In genomic region chr6:28489366-28490190, GRCh38 we compare ENCODE assay signal across 8 cellular contexts. TPM values are rescaled to one million over a fixed set of nuclear protein-coding genes. Genes with fewer than 3 reads are reported as not detected.
A peak's percentile ranks its signal among the peaks of the same experiment; 100 is the strongest.
DNase-seq lines count a peak whose midpoint lies in the region; ATAC-seq and TF ChIP-seq lines count a peak whose summit lies in the region.

No MANE protein-coding gene starts in this region.

- CTCF ChIA-PET in activated CD8-positive, alpha-beta T cell treated with anti-CD3 and anti-CD28 coated beads, Interleukin-2, amount 10 ng/mL, durations not matched to agents 7 days and 5 days (lab: Charles Lee), result interaction anchor here (0.8 to 1.5 kb wide), 2 partner anchors 16 to 195 kb away, joined by 3 read pairs; no protein-coding TSS in a partner anchor

- peaks cover 48% of the 10 kb centered on the region for H3K27me3 Mint-ChIP-seq in activated CD8-positive, alpha-beta T cell treated with anti-CD3 and anti-CD28 coated beads, Interleukin-2, amount 10 ng/mL, durations not matched to agents 7 days and 5 days (ENCODE audit: low read depth)
- H3K27me3 Mint-ChIP-seq in nephron (ENCODE audit: low read depth), result peaks cover 17% of the 10 kb centered on the region

- H3K27me3 ChIP-seq in BE2C (no peaks in the 10 kb centered on the region), Karpas-422 (ENCODE audit: low read length) (no peaks in the 10 kb centered on the region)

- no peaks in the 10 kb centered on the region for H4K20me1 ChIP-seq in Karpas-422 (ENCODE audit: insufficient read depth, low read depth, low read length)

- H3K4me3 Mint-ChIP-seq in activated CD8-positive, alpha-beta T cell treated with anti-CD3 and anti-CD28 coated beads, Interleukin-2, amount 10 ng/mL, durations not matched to agents 7 days and 5 days, result peak overlapping the region; percentile 53
- H3K4me3 Mint-ChIP-seq in nephron, result peak overlapping the region; percentile 89 to 92 (median 89)

- POLR2A ChIA-PET in activated CD8-positive, alpha-beta T cell treated with anti-CD3 and anti-CD28 coated beads, Interleukin-2, amount 10 ng/mL, durations not matched to agents 7 days and 5 days (lab: Charles Lee), result interaction anchor here (0.6 kb wide), 1 partner anchor 183 kb away, joined by 3 read pairs; no protein-coding TSS in a partner anchor

- TF ChIP-seq CTCF in BE2C (IDR thresholded peaks at IDR 0.05; ENCODE audit: low read depth, low read length) (no peak), GM20000 (IDR thresholded peaks at IDR 0.05; ENCODE audit: extremely low read depth, missing control alignments) (no peak), nephron (IDR thresholded peaks at IDR 0.05; ENCODE audit: unreplicated experiment in 3 of 3) (no peak)

- DNase-seq in BE2C (peak; percentile 66), GM20000 (ENCODE audit: low spot score) (peak; percentile 75), Karpas-422 (peak; percentile 67), fibroblast of gingiva (ENCODE audit: low read depth) (peak; percentile 70), ureter (ENCODE audit: low spot score) (peak; percentile 55), NCI-H748 (lab: John Stamatoyannopoulos, UW; ENCODE audit: unreplicated experiment) (no peak)
- DNase-seq in activated CD8-positive, alpha-beta T cell treated with anti-CD3 and anti-CD28 coated beads, Interleukin-2, amount 10 ng/mL, durations not matched to agents 7 days and 5 days, result peak; percentile 57

- H3K36me3 Mint-ChIP-seq in activated CD8-positive, alpha-beta T cell treated with anti-CD3 and anti-CD28 coated beads, Interleukin-2, amount 10 ng/mL, durations not matched to agents 7 days and 5 days (ENCODE audit: low read depth), result peaks cover 5% of the 10 kb centered on the region
- H3K36me3 Mint-ChIP-seq in nephron (ENCODE audit: low read depth), result no peaks in the 10 kb centered on the region

- H3K4me1 ChIP-seq in BE2C (no peaks in the 10 kb centered on the region), Karpas-422 (ENCODE audit: low read length) (peaks cover 11% of the 10 kb centered on the region)

- H3K9me3 Mint-ChIP-seq in activated CD8-positive, alpha-beta T cell treated with anti-CD3 and anti-CD28 coated beads, Interleukin-2, amount 10 ng/mL, durations not matched to agents 7 days and 5 days (ENCODE audit: insufficient read depth), result no peaks in the 10 kb centered on the region
- H3K9me3 Mint-ChIP-seq in nephron, result no peaks in the 10 kb centered on the region

- peaks cover 30% of the 10 kb centered on the region for H3K4me1 Mint-ChIP-seq in activated CD8-positive, alpha-beta T cell treated with anti-CD3 and anti-CD28 coated beads, Interleukin-2, amount 10 ng/mL, durations not matched to agents 7 days and 5 days (ENCODE audit: low read depth)
- peaks cover 21% of the 10 kb centered on the region for H3K4me1 Mint-ChIP-seq in nephron

- peak; percentile 70 for ATAC-seq in activated CD8-positive, alpha-beta T cell treated with anti-CD3 and anti-CD28 coated beads, Interleukin-2, amount 10 ng/mL, durations not matched to agents 7 days and 5 days

- H3K9me3 ChIP-seq in BE2C (no peaks in the 10 kb centered on the region), Karpas-422 (ENCODE audit: low read length) (no peaks in the 10 kb centered on the region)

- H3K79me2 ChIP-seq in Karpas-422 (ENCODE audit: low read length), result no peaks in the 10 kb centered on the region

- peak overlapping the region; percentile 43; the same call in 1 of the 2 replicates for H3K9ac ChIP-seq in Karpas-422 (ENCODE audit: low read length)

- H3K27ac ChIP-seq in Karpas-422 (ENCODE audit: low read length), result no peak overlapping the region

- H3K27ac Mint-ChIP-seq in activated CD8-positive, alpha-beta T cell treated with anti-CD3 and anti-CD28 coated beads, Interleukin-2, amount 10 ng/mL, durations not matched to agents 7 days and 5 days, result peak overlapping the region; percentile 59
- peak overlapping the region; percentile 97 for H3K27ac Mint-ChIP-seq in nephron

- H3K4me2 ChIP-seq in Karpas-422 (ENCODE audit: low read depth, low read length, poor library complexity, severe bottlenecking), result peak overlapping the region; percentile 53

- no peaks in the 10 kb centered on the region for H3K36me3 ChIP-seq in BE2C
- H3K36me3 ChIP-seq in Karpas-422 (ENCODE audit: insufficient read depth, low read length), result no peaks in the 10 kb centered on the region

- H2AFZ ChIP-seq in Karpas-422 (ENCODE audit: low read length), result peak overlapping the region; percentile 33

- no peaks in the 10 kb centered on the region for H3K9me2 ChIP-seq in Karpas-422 (replicated peaks; ENCODE audit: insufficient read depth, low read length)

- H3K4me3 ChIP-seq in BE2C (ENCODE audit: low read depth, low read length), result peak overlapping the region; percentile 80
- H3K4me3 ChIP-seq in Karpas-422 (ENCODE audit: low read length), result peak overlapping the region; percentile 53; the same call in 1 of the 2 replicates

RNA-seq across cellular contexts. Expression of gene GPX6, which starts 26.0 kb away (rescaled TPM):
- not detected for polyA plus RNA-seq in BE2C (2012; ENCODE audit: insufficient read depth, insufficient read length, low read depth)
- not detected in 2 replicates for total RNA-seq in Karpas-422 (2014; rRNA removed; shearing (Covaris generic); ENCODE audit: low replicate concordance)
- total RNA-seq in activated CD8-positive, alpha-beta T cell treated with anti-CD3 and anti-CD28 coated beads, Interleukin-2, amount 10 ng/mL, durations not matched to agents 7 days and 5 days, result not detected
- not detected for total RNA-seq in ureter

RNA-seq across cellular contexts. Expression of gene GPX5, which starts 36.1 kb away (rescaled TPM):
- not detected for polyA plus RNA-seq in BE2C (2012; ENCODE audit: insufficient read depth, insufficient read length, low read depth)
- total RNA-seq in Karpas-422 (2014; rRNA removed; shearing (Covaris generic); ENCODE audit: low replicate concordance), result not detected in 2 replicates
- not detected for total RNA-seq in activated CD8-positive, alpha-beta T cell treated with anti-CD3 and anti-CD28 coated beads, Interleukin-2, amount 10 ng/mL, durations not matched to agents 7 days and 5 days
- not detected for total RNA-seq in ureter

RNA-seq across cellular contexts. Expression of gene ZSCAN23, which starts 46.3 kb away (rescaled TPM):
- 3.9 TPM for polyA plus RNA-seq in BE2C (2012; ENCODE audit: insufficient read depth, insufficient read length, low read depth)
- total RNA-seq in Karpas-422 (2014; rRNA removed; shearing (Covaris generic); ENCODE audit: low replicate concordance), result 3.3 and 4.8 TPM in 2 replicates
- under 1 TPM; 0.79 to 0.83 TPM for total RNA-seq in activated CD8-positive, alpha-beta T cell treated with anti-CD3 and anti-CD28 coated beads, Interleukin-2, amount 10 ng/mL, durations not matched to agents 7 days and 5 days
- total RNA-seq in ureter, result 11.2 TPM
